19 cellular contexts compared by ENCODE assay signal in genomic region chr17:44402564-44403172, GRCh38. TPM values are rescaled to one million over a fixed set of nuclear protein-coding genes. Genes with fewer than 3 reads are reported as not detected.
DNase-seq lines count a peak whose midpoint lies in the region; ATAC-seq and TF ChIP-seq lines count a peak whose summit lies in the region.
"Had no signal": no experiment of that assay in that cellular context is flagged by ENCODE, and none has a peak within 500 bp of the region (broad histone marks: within the 10 kb centered on the region; RNA-seq: fewer than 3 reads in every experiment).

No MANE protein-coding gene starts in this region.

- H3K27me3 Mint-ChIP-seq in T-helper 2 cell treated with Interferon-gamma antibody and Interleukin-4, amounts not matched to agents 5 μg/mL and 100 μg/mL, for 36 hours (ENCODE audit: low read depth), result no peaks in the 10 kb centered on the region
- H3K27me3 Mint-ChIP-seq: activated CD4-positive, alpha-beta T cell treated with anti-CD3 and anti-CD28 coated beads, Interleukin-2, amount 10 ng/mL, durations not matched to agents 7 days and 5 days had no signal

- H3K27me3 ChIP-seq in BLaER1 (no peaks in the 10 kb centered on the region), aorta (ENCODE audit: control insufficient read depth in 1 of 2, insufficient read depth in 2 of 2, low read length in 1 of 2) (no peaks in the 10 kb centered on the region), psoas muscle (ENCODE audit: insufficient read depth in 3 of 3, low read length in 2 of 3) (no peaks in the 10 kb centered on the region)
- H3K27me3 ChIP-seq: neural progenitor cell, testis had no signal

- in situ Hi-C loops in GM13977 (cut with MboI; ENCODE audit: low pct_unique_long_range_greater_than_20kb, low sequenced_read_pairs, unreplicated experiment), result loop anchor here (10.0 kb wide), 1 partner anchor 122 kb away; no protein-coding TSS in a partner anchor

- TF ChIP-seq CTCF in GM13977 (IDR thresholded peaks at IDR 0.05; ENCODE audit: extremely low read depth, insufficient read depth, missing control alignments) (no peak), psoas muscle (IDR thresholded peaks at IDR 0.05) (no peak)

- DNase-seq in GM13977 (ENCODE audit: low spot score) (peak; percentile 34), COLO668 (lab: John Stamatoyannopoulos, UW; ENCODE audit: unreplicated experiment) (no peak), aorta (no peak), NCI-H526 treated with DMSO at 0.1 percent for 48 hours (lab: John Stamatoyannopoulos, UW) (no peak), psoas muscle (no peak)
- DNase-seq in T-helper 2 cell treated with Interferon-gamma antibody and Interleukin-4, amounts not matched to agents 5 μg/mL and 100 μg/mL, for 36 hours (ENCODE audit: low spot score), result peak; percentile 17
- DNase-seq: activated CD4-positive, alpha-beta T cell treated with anti-CD3 and anti-CD28 coated beads, Interleukin-2, amount 10 ng/mL, durations not matched to agents 7 days and 5 days; cerebellar nuclear complex; effector memory CD4-positive, alpha-beta T cell; NCI-H146; NCI-H2227 treated with DMSO at 0.1 percent for 48 hours; SK-N-SH; stimulated activated CD8-positive, alpha-beta memory T cell treated with anti-CD3 and anti-CD28 coated beads, Interleukin-4, amount 100 ng/mL, for 48 hours; testis had no signal

- H3K4me3 ChIP-seq in BLaER1 (no peak overlapping the region), aorta (ENCODE audit: low read length in 2 of 2) (no peak overlapping the region), psoas muscle (no peak overlapping the region)
- H3K4me3 ChIP-seq: neural progenitor cell, testis had no signal

- H3K36me3 Mint-ChIP-seq in T-helper 2 cell treated with Interferon-gamma antibody and Interleukin-4, amounts not matched to agents 5 μg/mL and 100 μg/mL, for 36 hours (ENCODE audit: low read depth), result peaks cover 45% of the 10 kb centered on the region

- H3K9me3 Mint-ChIP-seq in T-helper 2 cell treated with Interferon-gamma antibody and Interleukin-4, amounts not matched to agents 5 μg/mL and 100 μg/mL, for 36 hours, result no peaks in the 10 kb centered on the region
- H3K9me3 Mint-ChIP-seq: activated CD4-positive, alpha-beta T cell treated with anti-CD3 and anti-CD28 coated beads, Interleukin-2, amount 10 ng/mL, durations not matched to agents 7 days and 5 days; neural progenitor cell had no signal

- H3K4me3 Mint-ChIP-seq in T-helper 2 cell treated with Interferon-gamma antibody and Interleukin-4, amounts not matched to agents 5 μg/mL and 100 μg/mL, for 36 hours, result no peak overlapping the region
- H3K4me3 Mint-ChIP-seq: activated CD4-positive, alpha-beta T cell treated with anti-CD3 and anti-CD28 coated beads, Interleukin-2, amount 10 ng/mL, durations not matched to agents 7 days and 5 days; neural progenitor cell had no signal

- H3K27ac ChIP-seq in BLaER1, result no peak overlapping the region
- no peak overlapping the region for H3K27ac ChIP-seq in aorta (ENCODE audit: low read depth in 1 of 2, low read length in 2 of 2)
- no peak overlapping the region for H3K27ac ChIP-seq in psoas muscle
- H3K27ac ChIP-seq: neural progenitor cell, testis had no signal

- H3K27ac Mint-ChIP-seq in T-helper 2 cell treated with Interferon-gamma antibody and Interleukin-4, amounts not matched to agents 5 μg/mL and 100 μg/mL, for 36 hours, result peak overlapping the region; percentile 52
- H3K27ac Mint-ChIP-seq: activated CD4-positive, alpha-beta T cell treated with anti-CD3 and anti-CD28 coated beads, Interleukin-2, amount 10 ng/mL, durations not matched to agents 7 days and 5 days; neural progenitor cell had no signal

- 95 to 97% methylated on average over 5 of the region's 5 CpGs for WGBS in aorta, 2 donors
- WGBS in psoas muscle, 3 donors, result 95 to 96% (median 96%) methylated on average over 5 of the region's 5 CpGs

- ATAC-seq in GM21515 (IDR thresholded peaks at IDR 0.05; ENCODE audit: unreplicated experiment) (peak; percentile 62), aorta (ENCODE audit: low FRiP score) (no peak), psoas muscle (no peak)
- ATAC-seq: HCT116, left lobe of liver had no signal

- H3K4me1 Mint-ChIP-seq in T-helper 2 cell treated with Interferon-gamma antibody and Interleukin-4, amounts not matched to agents 5 μg/mL and 100 μg/mL, for 36 hours (ENCODE audit: low read depth), result peaks cover 7% of the 10 kb centered on the region
- H3K4me1 Mint-ChIP-seq: neural progenitor cell had no signal

- H3K36me3 ChIP-seq in BLaER1 (peaks cover 92% of the 10 kb centered on the region), aorta (ENCODE audit: control insufficient read depth in 1 of 2, insufficient read depth in 2 of 2, low read length in 1 of 2) (peaks cover 6 to 11% of the 10 kb centered on the region in 2 donors), psoas muscle (ENCODE audit: insufficient read depth in 1 of 2, low read depth in 1 of 2) (peaks cover 4 to 95% of the 10 kb centered on the region in 2 donors)

- H3K4me1 ChIP-seq in BLaER1, result peaks cover 56% of the 10 kb centered on the region
- H3K4me1 ChIP-seq in aorta (ENCODE audit: control insufficient read depth in 1 of 2, insufficient read depth in 2 of 2, low read length in 2 of 2), result no peaks in the 10 kb centered on the region
- H3K4me1 ChIP-seq in psoas muscle, result no peaks in the 10 kb centered on the region
- H3K4me1 ChIP-seq: neural progenitor cell, testis had no signal

- H3K9me3 ChIP-seq in BLaER1 (no peaks in the 10 kb centered on the region), aorta (ENCODE audit: control insufficient read depth, low read length) (no peaks in the 10 kb centered on the region), psoas muscle (no peaks in the 10 kb centered on the region)
- H3K9me3 ChIP-seq: SK-N-SH, testis had no signal

- H3K4me2 ChIP-seq in BLaER1, result peak overlapping the region; percentile 10; the same call in 1 of the 2 replicates
- H3K4me2 ChIP-seq: neural progenitor cell, SK-N-SH had no signal

- no peak overlapping the region for H3K9ac ChIP-seq in BLaER1
- H3K9ac ChIP-seq: neural progenitor cell, SK-N-SH had no signal

- H4K20me1 ChIP-seq in BLaER1, result peaks cover 18% of the 10 kb centered on the region; the same call in 1 of the 2 replicates

- intact Hi-C loops in aorta (cut with DNase I), result no loop called here
- intact Hi-C loops in psoas muscle (cut with DNase I), result loop anchor here in 1 of 2 donors (10.0 kb wide), 1 partner anchor 102 kb away; the partner anchor contains the start of gene GPATCH8

RNA-seq across cellular contexts. Expression of gene ITGA2B, which starts 13.2 kb away (rescaled TPM):
- total RNA-seq in aorta, result 1 to 10 TPM; 3.3 to 3.4 TPM
- polyA plus RNA-seq in aorta, result 1 to 10 TPM in 1 of 2 donors, under 1 TPM in 1; 0.38 to 1.2 TPM
- under 1 TPM; 0.08 to 0.97 (median 0.23) TPM for total RNA-seq in psoas muscle
- under 1 TPM; 0.13 to 0.69 (median 0.16) TPM for polyA plus RNA-seq in psoas muscle

RNA-seq across cellular contexts. Expression of gene FAM171A2, which starts 39.0 kb away (rescaled TPM):
- 1 to 10 TPM in 1 of 2 donors, under 1 TPM in 1; 0.45 to 2.0 TPM for total RNA-seq in aorta
- polyA plus RNA-seq in aorta, result under 1 TPM in 1 of 2 donors, not detected in 1; 0.05 TPM
- under 1 TPM; 0.11 to 0.22 (median 0.20) TPM for total RNA-seq in psoas muscle
- polyA plus RNA-seq in psoas muscle, result under 1 TPM; 0.06 to 0.23 (median 0.08) TPM

RNA-seq across cellular contexts. Expression of gene GRN, which starts 57.6 kb away (rescaled TPM):
- 100 to 1,000 TPM; 162 to 248 TPM for total RNA-seq in aorta
- 100 to 1,000 TPM; 125 to 145 TPM for polyA plus RNA-seq in aorta
- 10 to 100 TPM; 37.2 to 61.0 (median 58.6) TPM for total RNA-seq in psoas muscle
- polyA plus RNA-seq in psoas muscle, result 10 to 100 TPM; 30.8 to 44.4 (median 31.6) TPM

Comparison
In these comparisons a context has a peak if more than half of its experiments do, and no peak if none do; other contexts are left out.
1. DNase-seq: peak in GM13977 (single experiment) and T-helper 2 cell treated with Interferon-gamma antibody and Interleukin-4, amounts not matched to agents 5 μg/mL and 100 μg/mL, for 36 hours (single experiment); none in COLO668 (single experiment), aorta (0 of 2), NCI-H526 treated with DMSO at 0.1 percent for 48 hours (single experiment) and psoas muscle (0 of 2).